ENCODE assay signal across 10 cellular contexts in the genomic region with DNA sequence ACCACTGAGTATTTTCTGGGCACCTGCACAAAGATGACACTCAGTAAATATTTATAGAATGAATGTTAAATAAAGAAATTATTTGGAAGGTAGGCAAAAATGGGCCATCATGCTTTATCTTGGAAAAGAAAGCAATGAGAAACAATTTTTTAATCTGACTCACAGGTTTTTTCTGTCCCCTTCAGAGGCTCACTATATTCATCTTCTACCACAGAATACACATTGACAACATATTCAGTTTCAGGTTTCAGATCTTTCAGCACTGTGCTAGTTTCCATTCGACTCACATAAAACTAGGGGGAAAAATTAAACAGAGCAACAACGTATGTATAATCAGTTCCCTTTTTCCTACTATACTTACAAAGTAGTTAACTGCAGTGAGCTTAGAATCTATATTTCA. TPM values are rescaled to one million over a fixed set of nuclear protein-coding genes. Genes with fewer than 3 reads are reported as not detected.
DNase-seq lines count a peak whose midpoint lies in the region; ATAC-seq and TF ChIP-seq lines count a peak whose summit lies in the region.
"Had no signal": no experiment of that assay in that cellular context is flagged by ENCODE, and none has a peak within 500 bp of the region (broad histone marks: within the 10 kb centered on the region; RNA-seq: fewer than 3 reads in every experiment).

No MANE protein-coding gene starts in this region.

- H3K4me1 Mint-ChIP-seq in activated T-helper 17 cell treated with anti-CD3 and anti-CD28 coated beads, Interleukin-2, amount 50 U/mL, for 72 hours: no peaks in the 10 kb centered on the region
- no peaks in the 10 kb centered on the region for H3K4me1 Mint-ChIP-seq in CD14-positive monocyte

- H3K27ac ChIP-seq in prostate gland: no peak overlapping the region
- no peak overlapping the region for H3K27ac ChIP-seq in psoas muscle
- H3K27ac ChIP-seq: tibial artery had no signal

- no peak overlapping the region for H3K27ac Mint-ChIP-seq in activated T-helper 17 cell treated with anti-CD3 and anti-CD28 coated beads, Interleukin-2, amount 50 U/mL, for 72 hours
- H3K27ac Mint-ChIP-seq in CD14-positive monocyte: no peak overlapping the region

- in situ Hi-C loops in GM13977 (cut with MboI; ENCODE audit: low pct_unique_long_range_greater_than_20kb, low sequenced_read_pairs, unreplicated experiment): no loop called here

- TF ChIP-seq POLR2A in prostate gland (IDR thresholded peaks at IDR 0.05): no peak

- H3K4me1 ChIP-seq in prostate gland (replicated peaks) (no peaks in the 10 kb centered on the region), psoas muscle (no peaks in the 10 kb centered on the region)

- no peaks in the 10 kb centered on the region for H3K9me3 Mint-ChIP-seq in activated T-helper 17 cell treated with anti-CD3 and anti-CD28 coated beads, Interleukin-2, amount 50 U/mL, for 72 hours
- H3K9me3 Mint-ChIP-seq in CD14-positive monocyte: peaks cover 0 to 3% (median 0%) of the 10 kb centered on the region in 7 donors

- no peak overlapping the region for H3K4me3 ChIP-seq in prostate gland
- no peak overlapping the region for H3K4me3 ChIP-seq in psoas muscle
- H3K4me3 ChIP-seq: tibial artery had no signal

- H3K4me3 Mint-ChIP-seq in activated T-helper 17 cell treated with anti-CD3 and anti-CD28 coated beads, Interleukin-2, amount 50 U/mL, for 72 hours: no peak overlapping the region
- H3K4me3 Mint-ChIP-seq in CD14-positive monocyte: no peak overlapping the region

- DNase-seq in GM13977 (ENCODE audit: low spot score): peak; percentile 12
- no peak for DNase-seq in prostate gland (ENCODE audit: low spot score)
- DNase-seq in kidney tubule cell (ENCODE audit: low spot score): no peak
- DNase-seq in psoas muscle: no peak
- DNase-seq in CD14-positive monocyte (ENCODE audit: low spot score): no peak
- DNase-seq: SHP77 treated with DMSO at 0.1 percent for 48 hours, tibial artery had no signal

- H3K27me3 Mint-ChIP-seq in activated T-helper 17 cell treated with anti-CD3 and anti-CD28 coated beads, Interleukin-2, amount 50 U/mL, for 72 hours: peaks cover 16% of the 10 kb centered on the region
- H3K27me3 Mint-ChIP-seq in CD14-positive monocyte (ENCODE audit: low read depth in 3 of 3): peaks cover 0 to 1% (median 0%) of the 10 kb centered on the region in 3 donors

- H3K36me3 ChIP-seq in prostate gland: no peaks in the 10 kb centered on the region
- no peaks in the 10 kb centered on the region for H3K36me3 ChIP-seq in psoas muscle (ENCODE audit: insufficient read depth in 1 of 2, low read depth in 1 of 2)

- TF ChIP-seq CTCF in GM13977 (IDR thresholded peaks at IDR 0.05; ENCODE audit: extremely low read depth, insufficient read depth, missing control alignments) (no peak), prostate gland (IDR thresholded peaks at IDR 0.05) (no peak), psoas muscle (IDR thresholded peaks at IDR 0.05) (no peak), CD14-positive monocyte (IDR thresholded peaks at IDR 0.05) (no peak)

- WGBS in prostate gland: 69% methylated on average over 2 of the region's 2 CpGs
- WGBS in psoas muscle, 3 donors: 58 to 64% (median 60%) methylated on average over 2 of the region's 2 CpGs

- H3K36me3 Mint-ChIP-seq in activated T-helper 17 cell treated with anti-CD3 and anti-CD28 coated beads, Interleukin-2, amount 50 U/mL, for 72 hours (ENCODE audit: low read depth): no peaks in the 10 kb centered on the region
- no peaks in the 10 kb centered on the region for H3K36me3 Mint-ChIP-seq in CD14-positive monocyte

- H3K9me3 ChIP-seq in prostate gland (no peaks in the 10 kb centered on the region), psoas muscle (no peaks in the 10 kb centered on the region)
- H3K9me3 ChIP-seq: tibial artery had no signal

- H3K27me3 ChIP-seq in prostate gland (replicated peaks; ENCODE audit: insufficient read depth) (no peaks in the 10 kb centered on the region), psoas muscle (ENCODE audit: insufficient read depth in 3 of 3, low read length in 2 of 3) (no peaks in the 10 kb centered on the region)
- H3K27me3 ChIP-seq: tibial artery had no signal

- ATAC-seq in GM19455 (IDR thresholded peaks at IDR 0.05; ENCODE audit: unreplicated experiment): peak; percentile 91
- ATAC-seq in HG02970 (IDR thresholded peaks at IDR 0.05; ENCODE audit: low FRiP score, unreplicated experiment): peak; percentile 76
- peak; percentile 88 for ATAC-seq in activated T-helper 17 cell treated with anti-CD3 and anti-CD28 coated beads, Interleukin-2, amount 50 U/mL, for 72 hours (replicated peaks)
- no peak for ATAC-seq in psoas muscle

- intact Hi-C loops in prostate gland (cut with DNase I): no loop called here
- intact Hi-C loops in psoas muscle (cut with DNase I): no loop called here
- intact Hi-C loops in CD14-positive monocyte (cut with micrococcal nuclease): no loop called here

RNA-seq across cellular contexts. Expression of a gene that starts 58.3 kb away (rescaled TPM):
- total RNA-seq in activated T-helper 17 cell treated with anti-CD3 and anti-CD28 coated beads, Interleukin-2, amount 50 U/mL, for 72 hours: not detected
- total RNA-seq in prostate gland: 10 to 100 TPM in 1 of 2 donors, 1 to 10 TPM in 1; 8.6 to 40.6 TPM
- total RNA-seq in psoas muscle: 10 to 100 TPM in 3 of 4 donors, 1 to 10 TPM in 1; 5.9 to 23.2 (median 18.7) TPM
- polyA plus RNA-seq in psoas muscle: 1 to 10 TPM; 2.7 to 5.4 (median 4.6) TPM
- not detected for polyA plus RNA-seq in CD14-positive monocyte

Comparison
In these comparisons a context has a peak if more than half of its experiments do, and no peak if none do; other contexts are left out.
1. ATAC-seq: peak in GM19455 (single experiment), HG02970 (single experiment) and activated T-helper 17 cell treated with anti-CD3 and anti-CD28 coated beads, Interleukin-2, amount 50 U/mL, for 72 hours (single experiment); none in psoas muscle (0 of 4).
2. RNA of a gene that starts 58.3 kb away (total RNA-seq): 8.6 to 40.6 TPM in prostate gland and 5.9 to 23.2 TPM in psoas muscle; not detected in activated T-helper 17 cell treated with anti-CD3 and anti-CD28 coated beads, Interleukin-2, amount 50 U/mL, for 72 hours; every median in the first group is over 4 times any median in the second.